8 cellular contexts compared by ENCODE assay signal in genomic region chr15:67839929-67840746, GRCh38. TPM values are rescaled to one million over a fixed set of nuclear protein-coding genes. Genes with fewer than 3 reads are reported as not detected.
DNase-seq lines count a peak whose midpoint lies in the region; ATAC-seq, FAIRE-seq and TF ChIP-seq lines count a peak whose summit lies in the region.

Gene RNU6-1 (minus strand): TSS chr15:67840045.

- no peak for TF ChIP-seq CTCF in adrenal gland (IDR thresholded peaks at IDR 0.05)
- no peak for TF ChIP-seq CTCF in type B pancreatic cell (conservative IDR thresholded peaks at IDR 0.05)

- peaks cover 5% of the 10 kb centered on the region for H3K27me3 ChIP-seq in adrenal gland

- TF ChIP-seq POLR2A in GM12891 (IDR thresholded peaks at IDR 0.05; ENCODE audit: low read depth, low read length) (peak; percentile 78), adrenal gland (IDR thresholded peaks at IDR 0.05) (peak; percentile 78 to 91)

- DNase-seq in GM12891 (ENCODE audit: insufficient read length, low spot score) (no peak), NCI-H1436 treated with DMSO at 0.1 percent for 48 hours (lab: John Stamatoyannopoulos, UW) (peak; percentile 82), T follicular helper cell (ENCODE audit: low read depth) (peak; percentile 95), adrenal gland (peak; percentile 92 to 98 (median 95)), cardiac septum (ENCODE audit: low spot score) (peak; percentile 95), pons (ENCODE audit: low spot score) (peak; percentile 95), type B pancreatic cell (ENCODE audit: extremely low spot score, unreplicated experiment) (peak; percentile 96)

- H3K27ac ChIP-seq in adrenal gland = peak within 1 kb of the TSS; percentile 95 to 99 (median 96)

- H3K9me3 Mint-ChIP-seq in type B pancreatic cell = no peaks in the 10 kb centered on the region

- peak within 1 kb of the TSS; percentile 46 to 89 (median 61) for H3K4me3 ChIP-seq in adrenal gland

- H3K36me3 ChIP-seq in adrenal gland (replicated peaks in 1 of 2) = no peaks in the 10 kb centered on the region

- H3K27me3 Mint-ChIP-seq in type B pancreatic cell = peaks cover 36% of the 10 kb centered on the region

- peaks cover 0 to 35% of the 10 kb centered on the region in 2 donors for H3K4me1 ChIP-seq in adrenal gland (replicated peaks in 1 of 2)

- H3K9me3 ChIP-seq in adrenal gland (replicated peaks in 1 of 3) = no peaks in the 10 kb centered on the region

- intact Hi-C loops in adrenal gland (cut with DNase I) (loop anchor here (5.0 to 10.0 kb wide), 4 partner anchors 315 to 895 kb away; partner anchors contain the start of gene C15orf61 (in 1 of the 2)), cardiac septum (cut with DNase I) (loop anchor here (2.0 to 10.0 kb wide), 4 partner anchors 299 to 895 kb away; partner anchors contain the start of gene C15orf61)

- 0% methylated on average over 25 to 62 of the region's 62 CpGs for WGBS in adrenal gland, 4 donors

- peak within 1 kb of the TSS; percentile 99 for H3K27ac Mint-ChIP-seq in type B pancreatic cell

- H3K4me1 Mint-ChIP-seq in type B pancreatic cell (ENCODE audit: unreplicated experiment) = peaks cover 55% of the 10 kb centered on the region

- peaks cover 3% of the 10 kb centered on the region for H3K36me3 Mint-ChIP-seq in type B pancreatic cell

- peak within 1 kb of the TSS; percentile 94 for H3K4me3 Mint-ChIP-seq in type B pancreatic cell

- peak; percentile 97 for FAIRE-seq in GM12891 (lab: Jason Lieb, UNC)

- ATAC-seq in HG02840 (IDR thresholded peaks at IDR 0.05; ENCODE audit: low FRiP score, unreplicated experiment) = peak; percentile 89

TF ChIP-seq in GM12891, 5 proteins besides CTCF, POLR2A, EP300 and RAD21:
- TF ChIP-seq SPI1 (IDR thresholded peaks at IDR 0.05; ENCODE audit: low read depth, low read length) = no peak
- peak; percentile 87 for TF ChIP-seq POLR2AphosphoS5 (IDR thresholded peaks at IDR 0.05; ENCODE audit: low read depth, low read length)
- TF ChIP-seq POU2F2 (IDR thresholded peaks at IDR 0.05; ENCODE audit: low read depth, low read length) = peak; percentile 99
- peak; percentile 27 for TF ChIP-seq PAX5 (IDR thresholded peaks at IDR 0.05; ENCODE audit: insufficient read depth, low read length, severe bottlenecking)
- peak; percentile 80 for TF ChIP-seq TAF1 (IDR thresholded peaks at IDR 0.05; ENCODE audit: low read depth, low read length)

RNA-seq across cellular contexts. Expression of gene RNU6-1, which starts in this region (rescaled TPM):
- polyA plus RNA-seq in GM12891 (2012; ENCODE audit: low read depth, missing spikeins) = not detected
- total RNA-seq in adrenal gland (not detected), cardiac septum (not detected), type B pancreatic cell (ENCODE audit: low replicate concordance) (not detected in 2 replicates)
- not detected for polyA plus RNA-seq in adrenal gland

Comparison
In these comparisons a context has a peak if more than half of its experiments do, and no peak if none do; other contexts are left out.
1. Peak in DNase-seq, H3K4me3 ChIP-seq and H3K27ac ChIP-seq in adrenal gland; RNA of the gene not detected or under 1 TPM.
2. Peak in DNase-seq in cardiac septum; RNA of the gene not detected or under 1 TPM.
3. Peak in DNase-seq in type B pancreatic cell; RNA of the gene not detected or under 1 TPM.